In genomic region chr12:42422785-42423184, GRCh38 we compare ENCODE assay signal across 22 cellular contexts.
DNase-seq lines count a peak whose midpoint lies in the region; ATAC-seq, FAIRE-seq and TF ChIP-seq lines count a peak whose summit lies in the region.
"Had no signal": no experiment of that assay in that cellular context is flagged by ENCODE, and none has a peak within 500 bp of the region (broad histone marks: within the 10 kb centered on the region; RNA-seq: fewer than 3 reads in every experiment).

No MANE protein-coding gene starts in this region.

- H3K9ac ChIP-seq in SK-N-SH (no peak overlapping the region), astrocyte (ENCODE audit: low read length) (no peak overlapping the region)

- WGBS in SK-N-SH (ENCODE audit: low lambda C conversion rate), result 88% methylated on average over 1 of the region's 1 CpG

- H3K4me3 ChIP-seq in SK-N-SH (ENCODE audit: low read depth in 2 of 2, low read length in 1 of 2) (no peak overlapping the region), astrocyte (ENCODE audit: insufficient read depth, low read depth, low read length) (no peak overlapping the region), thoracic aorta (peak overlapping the region; percentile 43)
- H3K4me3 ChIP-seq: GM23338, hepatocyte, PC-9, prostate gland had no signal

- H3K9me3 Mint-ChIP-seq in astrocyte (ENCODE audit: unreplicated experiment), result no peaks in the 10 kb centered on the region
- H3K9me3 Mint-ChIP-seq: activated CD4-positive, alpha-beta memory T cell treated with anti-CD3 and anti-CD28 coated beads, Interleukin-2, amount 10 ng/mL, durations not matched to agents 7 days and 5 days; CD14-positive monocyte; dendritic cell treated with granulocyte-macrophage colony-stimulating factor and Interleukin-4, amounts not matched to agents 40 ng/mL and 50 ng/mL, for 4 days; GM23338 had no signal

- no peaks in the 10 kb centered on the region for H3K36me3 Mint-ChIP-seq in astrocyte (ENCODE audit: low read depth, unreplicated experiment)

- H3K27ac Mint-ChIP-seq in astrocyte (ENCODE audit: unreplicated experiment), result no peak overlapping the region
- H3K27ac Mint-ChIP-seq: activated CD4-positive, alpha-beta memory T cell treated with anti-CD3 and anti-CD28 coated beads, Interleukin-2, amount 10 ng/mL, durations not matched to agents 7 days and 5 days; dendritic cell treated with granulocyte-macrophage colony-stimulating factor and Interleukin-4, amounts not matched to agents 40 ng/mL and 50 ng/mL, for 4 days; GM23338 had no signal

- H3K27ac ChIP-seq in SK-N-SH (ENCODE audit: low read depth in 2 of 2, low read length in 1 of 2) (peak overlapping the region; percentile 58 to 75; a peak in 3 of 4 replicates), astrocyte (ENCODE audit: low read depth, low read length) (peak overlapping the region; percentile 28), thoracic aorta (peak overlapping the region; percentile 60 to 79)
- H3K27ac ChIP-seq: PC-9, prostate gland, VCaP had no signal

- no peaks in the 10 kb centered on the region for H3K27me3 Mint-ChIP-seq in astrocyte (ENCODE audit: low read depth, unreplicated experiment)
- H3K27me3 Mint-ChIP-seq: activated CD4-positive, alpha-beta memory T cell treated with anti-CD3 and anti-CD28 coated beads, Interleukin-2, amount 10 ng/mL, durations not matched to agents 7 days and 5 days; dendritic cell treated with granulocyte-macrophage colony-stimulating factor and Interleukin-4, amounts not matched to agents 40 ng/mL and 50 ng/mL, for 4 days had no signal

- H3K36me3 ChIP-seq in SK-N-SH (replicated peaks in 1 of 2; ENCODE audit: control insufficient read depth in 1 of 2, insufficient read depth in 2 of 2, low read length in 1 of 2) (peaks cover 0 to 13% of the 10 kb centered on the region in 2 experiments), astrocyte (ENCODE audit: insufficient read depth, low read length) (no peaks in the 10 kb centered on the region), thoracic aorta (no peaks in the 10 kb centered on the region)
- H3K36me3 ChIP-seq: prostate gland had no signal

- no peaks in the 10 kb centered on the region; the same call in 1 of the 2 replicates for H4K20me1 ChIP-seq in SK-N-SH (ENCODE audit: insufficient read depth)
- H4K20me1 ChIP-seq in astrocyte (ENCODE audit: insufficient read depth, low read length), result no peaks in the 10 kb centered on the region

- DNase-seq in SK-N-SH (no peak), astrocyte (ENCODE audit: low read depth) (no peak), thoracic aorta (ENCODE audit: low spot score) (no peak), MV-4-11 (lab: John Stamatoyannopoulos, UW) (no peak), SHP77 (lab: John Stamatoyannopoulos, UW) (no peak)
- DNase-seq: 8988T; activated CD4-positive, alpha-beta memory T cell treated with anti-CD3 and anti-CD28 coated beads, Interleukin-2, amount 10 ng/mL, durations not matched to agents 7 days and 5 days; anterior cingulate cortex; DMS79 treated with DMSO at 0.1 percent for 48 hours; left cardiac atrium; NCI-H1694; NCI-H524 treated with DMSO at 0.1 percent for 48 hours; PC-9 had no signal

- FAIRE-seq in astrocyte (lab: Jason Lieb, UNC), result no peak

- H3K4me1 Mint-ChIP-seq in astrocyte (ENCODE audit: low read depth, unreplicated experiment), result peaks cover 19% of the 10 kb centered on the region

- TF ChIP-seq CTCF in SK-N-SH (IDR thresholded peaks at IDR 0.05) (no peak), astrocyte (IDR thresholded peaks at IDR 0.05; ENCODE audit: insufficient read depth, low read depth, low read length) (no peak), thoracic aorta (IDR thresholded peaks at IDR 0.05) (no peak)

- no peak for TF ChIP-seq EP300 in SK-N-SH (IDR thresholded peaks at IDR 0.05; ENCODE audit: borderline replicate concordance in 1 of 2, low read depth in 1 of 2, low read length in 1 of 2)

- H3K27me3 ChIP-seq in SK-N-SH (ENCODE audit: insufficient read depth) (no peaks in the 10 kb centered on the region), astrocyte (ENCODE audit: insufficient read depth, low read length) (no peaks in the 10 kb centered on the region), thoracic aorta (replicated peaks; ENCODE audit: insufficient read depth) (no peaks in the 10 kb centered on the region)
- H3K27me3 ChIP-seq: hepatocyte had no signal

- CTCF ChIA-PET in SK-N-SH (lab: Yijun Ruan, JAX), result no interaction called here

- H3K4me1 ChIP-seq in SK-N-SH (ENCODE audit: control insufficient read depth in 1 of 2, insufficient read depth in 2 of 2, low read depth in 1 of 2, low read length in 1 of 2) (peaks cover 12 to 23% of the 10 kb centered on the region in 2 experiments; a peak in 2 of 4 replicates), astrocyte (ENCODE audit: insufficient read depth, low read length) (peaks cover 18% of the 10 kb centered on the region), thoracic aorta (ENCODE audit: control insufficient read depth in 1 of 2, low read depth in 2 of 2) (peaks cover 13 to 41% of the 10 kb centered on the region in 2 donors)
- H3K4me1 ChIP-seq: prostate gland had no signal

- H3K9me2 ChIP-seq in SK-N-SH, result no peaks in the 10 kb centered on the region

- no peak overlapping the region for H3K4me3 Mint-ChIP-seq in astrocyte (ENCODE audit: unreplicated experiment)
- H3K4me3 Mint-ChIP-seq: activated CD4-positive, alpha-beta memory T cell treated with anti-CD3 and anti-CD28 coated beads, Interleukin-2, amount 10 ng/mL, durations not matched to agents 7 days and 5 days; CD14-positive monocyte; dendritic cell treated with granulocyte-macrophage colony-stimulating factor and Interleukin-4, amounts not matched to agents 40 ng/mL and 50 ng/mL, for 4 days; GM23338 had no signal

- H2AFZ ChIP-seq in SK-N-SH (ENCODE audit: low read depth) (no peak overlapping the region), astrocyte (ENCODE audit: low read depth, low read length) (no peak overlapping the region)
- H2AFZ ChIP-seq: GM23338, hepatocyte, PC-9 had no signal

- H3K4me2 ChIP-seq in SK-N-SH (peak overlapping the region; percentile 7), astrocyte (ENCODE audit: low read length) (peak overlapping the region; percentile 12)
- H3K4me2 ChIP-seq: GM23338, hepatocyte, PC-9 had no signal

- H3F3A ChIP-seq in SK-N-SH (replicated peaks; ENCODE audit: insufficient read depth), result peaks cover 29% of the 10 kb centered on the region

- no peak for TF ChIP-seq RAD21 in SK-N-SH (IDR thresholded peaks at IDR 0.05; ENCODE audit: low read length)

- POLR2A ChIA-PET in SK-N-SH (lab: Yijun Ruan, JAX), result no interaction called here

- H3K79me2 ChIP-seq in SK-N-SH (ENCODE audit: insufficient read depth), result peaks cover 5% of the 10 kb centered on the region; the same call in 1 of the 2 replicates
- H3K79me2 ChIP-seq in astrocyte (ENCODE audit: insufficient read depth, low read length), result peaks cover 3% of the 10 kb centered on the region
- H3K79me2 ChIP-seq: hepatocyte had no signal

- ATAC-seq in SK-N-SH treated with all-trans-retinoic acid at 6 μM for 48 hours (no peak), HG02610 (IDR thresholded peaks at IDR 0.05; ENCODE audit: unreplicated experiment) (peak; percentile 55), thoracic aorta (ENCODE audit: insufficient number of reproducible peaks, low FRiP score, low read depth) (no peak), HG02642 (IDR thresholded peaks at IDR 0.05; ENCODE audit: poor library complexity, unreplicated experiment) (no peak)
- ATAC-seq: GM23338 had no signal

- H3K9me3 ChIP-seq in SK-N-SH (no peaks in the 10 kb centered on the region), astrocyte (ENCODE audit: insufficient read depth, low read depth, low read length) (no peaks in the 10 kb centered on the region), thoracic aorta (no peaks in the 10 kb centered on the region)
- H3K9me3 ChIP-seq: prostate gland had no signal

TF ChIP-seq in SK-N-SH, 30 proteins besides CTCF, POLR2A, EP300 and RAD21 (continues in another document):
- TF ChIP-seq NRF1 (IDR thresholded peaks at IDR 0.05; ENCODE audit: low read depth, low read length), result no peak
- no peak for TF ChIP-seq FOXJ3 (CRISPR knock-in tag; IDR thresholded peaks at IDR 0.05)
- TF ChIP-seq JUND (IDR thresholded peaks at IDR 0.05), result no peak
- TF ChIP-seq FOXM1 (IDR thresholded peaks at IDR 0.05; ENCODE audit: low read depth), result no peak
- TF ChIP-seq MXI1 (IDR thresholded peaks at IDR 0.05; ENCODE audit: low read depth, low read length), result no peak
- no peak for TF ChIP-seq GABPA (IDR thresholded peaks at IDR 0.05; ENCODE audit: low read depth)
- TF ChIP-seq RCOR1 (IDR thresholded peaks at IDR 0.05; ENCODE audit: low read length), result no peak
- no peak for TF ChIP-seq RFX5 (IDR thresholded peaks at IDR 0.05; ENCODE audit: low read length)
- no peak for TF ChIP-seq USF1 (IDR thresholded peaks at IDR 0.05; ENCODE audit: borderline replicate concordance, low read depth)

TF ChIP-seq in SK-N-SH treated with all-trans-retinoic acid at 6 μM for 48 hours, 23 proteins besides CTCF, POLR2A, EP300 and RAD21:
- TF ChIP-seq ZFP30 (CRISPR knock-in tag; IDR thresholded peaks at IDR 0.05), result no peak
- TF ChIP-seq BACH2 (CRISPR knock-in tag; IDR thresholded peaks at IDR 0.05; ENCODE audit: borderline replicate concordance), result no peak
- no peak for TF ChIP-seq ZNF565 (CRISPR knock-in tag; conservative IDR thresholded peaks at IDR 0.05; ENCODE audit: low read depth)
- TF ChIP-seq ZC3H10 (CRISPR knock-in tag; IDR thresholded peaks at IDR 0.05), result no peak
- TF ChIP-seq ZFP3 (CRISPR knock-in tag; IDR thresholded peaks at IDR 0.05), result no peak
